8 cellular contexts compared by ENCODE assay signal in genomic region chr16:56269824-56270684, GRCh38.
DNase-seq lines count a peak whose midpoint lies in the region; ATAC-seq and TF ChIP-seq lines count a peak whose summit lies in the region.

No MANE protein-coding gene starts in this region.

- intact Hi-C loops in naive thymus-derived CD4-positive, alpha-beta T cell (cut with micrococcal nuclease): loop anchor here in 1 of 2 donors (10.0 kb wide), 1 partner anchor 45 kb away; no protein-coding TSS in a partner anchor

- H3K4me3 ChIP-seq in stomach smooth muscle (ENCODE audit: low read length in 2 of 2): peak overlapping the region in 1 of 2 donors; percentile 78
- no peak overlapping the region for H3K4me3 ChIP-seq in naive thymus-derived CD4-positive, alpha-beta T cell (ENCODE audit: low read length)

- CTCF ChIA-PET in naive thymus-derived CD4-positive, alpha-beta T cell (lab: Charles Lee): no interaction called here

- ATAC-seq in naive thymus-derived CD4-positive, alpha-beta T cell: no peak
- no peak for ATAC-seq in GM21529 (IDR thresholded peaks at IDR 0.05; ENCODE audit: unreplicated experiment)

- peak; percentile 58 for TF ChIP-seq CTCF in HFFc6 (IDR thresholded peaks at IDR 0.05)

- peaks cover 10% of the 10 kb centered on the region; the same call in 1 of the 2 replicates for H3K9me3 Mint-ChIP-seq in HFFc6
- peaks cover 0 to 12% (median 0%) of the 10 kb centered on the region in 11 donors for H3K9me3 Mint-ChIP-seq in naive thymus-derived CD4-positive, alpha-beta T cell

- H3K36me3 Mint-ChIP-seq in HFFc6 (ENCODE audit: low read depth): peaks cover 8% of the 10 kb centered on the region
- H3K36me3 Mint-ChIP-seq in naive thymus-derived CD4-positive, alpha-beta T cell: peaks cover 0 to 6% (median 0%) of the 10 kb centered on the region in 5 donors

- peaks cover 0 to 2% of the 10 kb centered on the region in 2 donors for H3K36me3 ChIP-seq in stomach smooth muscle (ENCODE audit: control insufficient read depth in 2 of 2, insufficient read depth in 2 of 2, low read length in 2 of 2)
- H3K36me3 ChIP-seq in naive thymus-derived CD4-positive, alpha-beta T cell (ENCODE audit: control insufficient read depth in 2 of 3, insufficient read depth in 3 of 3, low read length in 3 of 3): no peaks in the 10 kb centered on the region

- H3K27me3 ChIP-seq in stomach smooth muscle (ENCODE audit: control insufficient read depth in 1 of 2, insufficient read depth in 2 of 2, low read length in 2 of 2): no peaks in the 10 kb centered on the region
- no peaks in the 10 kb centered on the region for H3K27me3 ChIP-seq in naive thymus-derived CD4-positive, alpha-beta T cell (ENCODE audit: control insufficient read depth in 2 of 2, insufficient read depth in 2 of 2, low read length in 2 of 2)

- H3K27me3 Mint-ChIP-seq in HFFc6 (ENCODE audit: insufficient read depth): peaks cover 7% of the 10 kb centered on the region
- peaks cover 12 to 47% (median 22%) of the 10 kb centered on the region in 5 donors for H3K27me3 Mint-ChIP-seq in naive thymus-derived CD4-positive, alpha-beta T cell

- POLR2A ChIA-PET in naive thymus-derived CD4-positive, alpha-beta T cell (lab: Charles Lee): no interaction called here

- H3K4me1 ChIP-seq in stomach smooth muscle (ENCODE audit: control insufficient read depth, insufficient read depth, low read length): peaks cover 54% of the 10 kb centered on the region
- H3K4me1 ChIP-seq in naive thymus-derived CD4-positive, alpha-beta T cell (ENCODE audit: control insufficient read depth in 2 of 2, insufficient read depth in 2 of 2, low read length in 2 of 2): no peaks in the 10 kb centered on the region

- peak; percentile 80 for DNase-seq in HFFc6
- peak in 30 of 61 donors; percentile 31 to 81 (median 56) for DNase-seq in caudate nucleus (lab: John Stamatoyannopoulos, UW)
- DNase-seq in left kidney (ENCODE audit: low read depth, low spot score): peak; percentile 68
- DNase-seq in naive thymus-derived CD4-positive, alpha-beta T cell: no peak
- DNase-seq in activated CD8-positive, alpha-beta memory T cell treated with anti-CD3 and anti-CD28 coated beads for 24 hours: no peak
- DNase-seq in UCSD-AML1 (lab: John Stamatoyannopoulos, UW; ENCODE audit: unreplicated experiment): no peak

- peak overlapping the region; percentile 99 for H3K27ac ChIP-seq in caudate nucleus (ENCODE audit: low read depth, low read length)
- H3K27ac ChIP-seq in stomach smooth muscle (ENCODE audit: low read length): peak overlapping the region; percentile 99
- H3K27ac ChIP-seq in naive thymus-derived CD4-positive, alpha-beta T cell (ENCODE audit: low read depth, low read length): no peak overlapping the region

- peaks cover 0 to 3% of the 10 kb centered on the region in 2 donors for H3K9me3 ChIP-seq in stomach smooth muscle (ENCODE audit: control insufficient read depth in 2 of 2, low read length in 2 of 2)
- no peaks in the 10 kb centered on the region for H3K9me3 ChIP-seq in naive thymus-derived CD4-positive, alpha-beta T cell (ENCODE audit: control insufficient read depth in 2 of 3, low read length in 3 of 3)

- H3K4me1 Mint-ChIP-seq in HFFc6 (ENCODE audit: low read depth): peaks cover 54% of the 10 kb centered on the region
- H3K4me1 Mint-ChIP-seq in naive thymus-derived CD4-positive, alpha-beta T cell: peaks cover 0 to 2% (median 0%) of the 10 kb centered on the region in 7 donors

- peak overlapping the region; percentile 29 for H3K27ac Mint-ChIP-seq in HFFc6
- no peak overlapping the region for H3K27ac Mint-ChIP-seq in naive thymus-derived CD4-positive, alpha-beta T cell

- no peak overlapping the region for H3K4me3 Mint-ChIP-seq in HFFc6
- H3K4me3 Mint-ChIP-seq in naive thymus-derived CD4-positive, alpha-beta T cell: no peak overlapping the region

- peak overlapping the region; percentile 77 to 95 for H3K9ac ChIP-seq in stomach smooth muscle (ENCODE audit: low read length in 2 of 2)

Comparison
In these comparisons a context has a peak if more than half of its experiments do, and no peak if none do; other contexts are left out.
1. DNase-seq: peak in HFFc6 (single experiment) and left kidney (single experiment); none in naive thymus-derived CD4-positive, alpha-beta T cell (0 of 9), activated CD8-positive, alpha-beta memory T cell treated with anti-CD3 and anti-CD28 coated beads for 24 hours (single experiment) and UCSD-AML1 (single experiment).